In the genomic region with DNA sequence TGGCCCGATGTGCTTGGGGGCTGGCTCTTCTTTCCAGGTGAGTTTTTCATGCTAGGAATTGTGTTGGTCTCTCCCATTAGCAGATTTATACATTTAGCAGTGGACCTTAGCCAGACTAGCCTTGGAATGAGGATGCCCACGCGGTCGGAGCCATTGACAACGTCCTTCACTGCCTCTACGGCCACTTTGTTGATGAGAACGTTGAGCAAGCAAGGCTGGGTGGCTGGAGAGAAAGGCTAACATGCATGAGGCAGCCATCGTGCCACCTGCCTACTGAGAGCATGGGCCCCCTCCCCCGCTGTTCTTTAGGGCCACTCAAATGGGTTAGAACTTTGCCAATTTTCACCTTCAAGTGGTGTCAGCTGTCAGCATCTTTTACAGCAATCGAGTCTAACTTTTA, we compare ENCODE assay signal across 20 cellular contexts.
"Had no signal": no experiment of that assay in that cellular context is flagged by ENCODE, and none has a peak within 500 bp of the region (broad histone marks: within the 10 kb centered on the region; RNA-seq: fewer than 3 reads in every experiment).

No MANE protein-coding gene starts in this region.

- H3K9me3 ChIP-seq: esophagus squamous epithelium, gastroesophageal sphincter, psoas muscle, right lobe of liver, tibial artery had no signal

- H3K27ac ChIP-seq: epithelial cell of prostate, esophagus squamous epithelium, gastroesophageal sphincter, parathyroid adenoma, psoas muscle, right lobe of liver, tibial artery had no signal

- H3K9ac ChIP-seq: parathyroid adenoma had no signal

- H3K4me3 ChIP-seq: esophagus squamous epithelium, gastroesophageal sphincter, lung, psoas muscle, right lobe of liver, tibial artery had no signal

- H3K4me1 ChIP-seq: parathyroid adenoma had no signal

- H3K27ac Mint-ChIP-seq: effector memory CD8-positive, alpha-beta T cell; nephron; stimulated activated memory B cell treated with anti-CD40 and anti-IgM and Interleukin-4, amounts not matched to agents 10 μg/mL and 1 μg/mL and 100 μg/mL, for 72 hours; stimulated activated naive CD8-positive, alpha-beta T cell treated with anti-CD3 and anti-CD28 coated beads, Interleukin-15, Interleukin-2, amounts not matched to agents 100 ng/mL and 50 ng/mL, for 24 hours had no signal

- ATAC-seq: effector memory CD8-positive, alpha-beta T cell; gastroesophageal sphincter; left ventricle myocardium superior; psoas muscle; stimulated activated memory B cell treated with anti-CD40 and anti-IgM and Interleukin-4, amounts not matched to agents 10 μg/mL and 1 μg/mL and 100 μg/mL, for 72 hours had no signal

- H3K36me3 Mint-ChIP-seq: naive B cell had no signal

- H3K9me3 Mint-ChIP-seq: effector memory CD8-positive, alpha-beta T cell; naive B cell; stimulated activated memory B cell treated with anti-CD40 and anti-IgM and Interleukin-4, amounts not matched to agents 10 μg/mL and 1 μg/mL and 100 μg/mL, for 72 hours had no signal

- DNase-seq: effector memory CD8-positive, alpha-beta T cell; esophagus squamous epithelium; foreskin fibroblast; glutamatergic neuron; left ventricle myocardium superior; mesenchymal stem cell; naive B cell; occipital lobe; psoas muscle; retina; stimulated activated CD4-positive, alpha-beta T cell treated with anti-CD3 and anti-CD28 coated beads, Interleukin-4, amount 100 ng/mL, for 1 hour had no signal

- H3K36me3 ChIP-seq: right lobe of liver had no signal

- H3K4me3 Mint-ChIP-seq: effector memory CD8-positive, alpha-beta T cell; naive B cell; nephron; stimulated activated memory B cell treated with anti-CD40 and anti-IgM and Interleukin-4, amounts not matched to agents 10 μg/mL and 1 μg/mL and 100 μg/mL, for 72 hours; stimulated activated naive CD8-positive, alpha-beta T cell treated with anti-CD3 and anti-CD28 coated beads, Interleukin-15, Interleukin-2, amounts not matched to agents 100 ng/mL and 50 ng/mL, for 24 hours had no signal

- H3K27me3 Mint-ChIP-seq: stimulated activated memory B cell treated with anti-CD40 and anti-IgM and Interleukin-4, amounts not matched to agents 10 μg/mL and 1 μg/mL and 100 μg/mL, for 72 hours had no signal

- H3K27me3 ChIP-seq: gastroesophageal sphincter, right lobe of liver, tibial artery had no signal
